Comparison of ENCODE assay signal across 1 cellular context in the genomic region with DNA sequence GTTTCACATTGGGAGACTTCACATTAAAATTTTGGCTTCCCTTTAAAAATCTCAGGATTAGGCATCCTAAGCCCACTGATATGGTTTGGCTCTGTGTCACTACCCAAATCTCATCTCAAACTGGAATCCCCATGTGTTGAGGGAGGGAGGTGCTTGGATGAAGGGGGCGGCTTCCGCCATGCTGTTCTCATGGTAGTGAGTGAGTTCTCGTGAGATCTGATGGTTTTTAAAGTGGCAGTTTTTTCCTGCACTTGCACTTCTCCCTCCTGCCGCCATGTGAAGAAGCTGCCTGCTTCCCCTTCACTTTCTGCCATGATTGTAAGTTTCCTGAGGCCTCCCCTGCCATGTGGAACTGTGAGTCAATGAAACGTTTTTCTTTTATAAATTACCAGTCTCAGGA.
TF ChIP-seq lines count a peak whose summit lies in the region.

No MANE protein-coding gene starts in this region.

TF ChIP-seq in GM23338, 12 proteins besides CTCF, POLR2A, EP300 and RAD21 (continued from another document):
- TF ChIP-seq, protein P1, sequence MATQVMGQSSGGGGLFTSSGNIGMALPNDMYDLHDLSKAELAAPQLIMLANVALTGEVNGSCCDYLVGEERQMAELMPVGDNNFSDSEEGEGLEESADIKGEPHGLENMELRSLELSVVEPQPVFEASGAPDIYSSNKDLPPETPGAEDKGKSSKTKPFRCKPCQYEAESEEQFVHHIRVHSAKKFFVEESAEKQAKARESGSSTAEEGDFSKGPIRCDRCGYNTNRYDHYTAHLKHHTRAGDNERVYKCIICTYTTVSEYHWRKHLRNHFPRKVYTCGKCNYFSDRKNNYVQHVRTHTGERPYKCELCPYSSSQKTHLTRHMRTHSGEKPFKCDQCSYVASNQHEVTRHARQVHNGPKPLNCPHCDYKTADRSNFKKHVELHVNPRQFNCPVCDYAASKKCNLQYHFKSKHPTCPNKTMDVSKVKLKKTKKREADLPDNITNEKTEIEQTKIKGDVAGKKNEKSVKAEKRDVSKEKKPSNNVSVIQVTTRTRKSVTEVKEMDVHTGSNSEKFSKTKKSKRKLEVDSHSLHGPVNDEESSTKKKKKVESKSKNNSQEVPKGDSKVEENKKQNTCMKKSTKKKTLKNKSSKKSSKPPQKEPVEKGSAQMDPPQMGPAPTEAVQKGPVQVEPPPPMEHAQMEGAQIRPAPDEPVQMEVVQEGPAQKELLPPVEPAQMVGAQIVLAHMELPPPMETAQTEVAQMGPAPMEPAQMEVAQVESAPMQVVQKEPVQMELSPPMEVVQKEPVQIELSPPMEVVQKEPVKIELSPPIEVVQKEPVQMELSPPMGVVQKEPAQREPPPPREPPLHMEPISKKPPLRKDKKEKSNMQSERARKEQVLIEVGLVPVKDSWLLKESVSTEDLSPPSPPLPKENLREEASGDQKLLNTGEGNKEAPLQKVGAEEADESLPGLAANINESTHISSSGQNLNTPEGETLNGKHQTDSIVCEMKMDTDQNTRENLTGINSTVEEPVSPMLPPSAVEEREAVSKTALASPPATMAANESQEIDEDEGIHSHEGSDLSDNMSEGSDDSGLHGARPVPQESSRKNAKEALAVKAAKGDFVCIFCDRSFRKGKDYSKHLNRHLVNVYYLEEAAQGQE (IDR thresholded peaks at IDR 0.05; ENCODE audit: unreplicated experiment): no peak
